ENCODE assay signal across 8 cellular contexts in genomic region chr2:67650292-67651133, GRCh38.
A peak's percentile ranks its signal among the peaks of the same experiment; 100 is the strongest.
DNase-seq lines count a peak whose midpoint lies in the region; ATAC-seq and TF ChIP-seq lines count a peak whose summit lies in the region.

No MANE protein-coding gene starts in this region.

- WGBS in esophagus muscularis mucosa, result 12% methylated on average over 8 of the region's 8 CpGs

- peaks cover 21 to 45% (median 38%) of the 10 kb centered on the region in 4 donors for H3K4me1 ChIP-seq in esophagus muscularis mucosa

- DNase-seq in Calu3, result peak; percentile 85
- DNase-seq in SHP77 (lab: John Stamatoyannopoulos, UW), result peak; percentile 84
- peak; percentile 96 for DNase-seq in esophagus muscularis mucosa (ENCODE audit: extremely low spot score)
- DNase-seq in mucosa of gallbladder (ENCODE audit: low spot score), result peak; percentile 87
- no peak for DNase-seq in NCI-H2029 (lab: John Stamatoyannopoulos, UW)
- no peak for DNase-seq in activated gamma-delta T cell (lab: John Stamatoyannopoulos, UW)

- peak; percentile 72 for TF ChIP-seq CTCF in Calu3 (IDR thresholded peaks at IDR 0.05; ENCODE audit: unreplicated experiment)
- peak; percentile 78 to 82 (median 81) for TF ChIP-seq CTCF in esophagus muscularis mucosa (IDR thresholded peaks at IDR 0.05)

- intact Hi-C loops in Calu3 (cut with micrococcal nuclease; ENCODE audit: unreplicated experiment), result loop anchor here (2.0 to 5.0 kb wide), 8 partner anchors 78 to 1223 kb away; partner anchors contain the start of gene ETAA1
- intact Hi-C loops in esophagus muscularis mucosa (cut with DNase I), result loop anchor here (5.0 to 10.0 kb wide), 4 partner anchors 192 to 1218 kb away; no protein-coding TSS in a partner anchor

- H3K9me3 Mint-ChIP-seq in Calu3 (ENCODE audit: low read depth, unreplicated experiment), result peaks cover 9% of the 10 kb centered on the region

- ATAC-seq in HG02885 (IDR thresholded peaks at IDR 0.05; ENCODE audit: poor library complexity, unreplicated experiment), result peak; percentile 76
- ATAC-seq in HG03175 (IDR thresholded peaks at IDR 0.05; ENCODE audit: unreplicated experiment), result no peak

- CTCF ChIA-PET in Calu3 (lab: Charles Lee), result interaction anchor here (0.6 to 2.3 kb wide), 17 partner anchors 10 to 1731 kb away, joined by 3 to 10 read pairs (median 4); partner anchors contain the start of gene MEIS1

- H3K9me3 ChIP-seq in esophagus muscularis mucosa, result no peaks in the 10 kb centered on the region

- H3K36me3 ChIP-seq in esophagus muscularis mucosa, result no peaks in the 10 kb centered on the region

- peaks cover 45% of the 10 kb centered on the region for H3K4me1 Mint-ChIP-seq in Calu3 (ENCODE audit: low read depth, unreplicated experiment)

- TF ChIP-seq POLR2A in esophagus muscularis mucosa (IDR thresholded peaks at IDR 0.05; ENCODE audit: low read depth), result no peak

- peak overlapping the region; percentile 75 to 81 (median 76) for H3K27ac ChIP-seq in esophagus muscularis mucosa (replicated peaks in 1 of 4)

- no peaks in the 10 kb centered on the region for H3K36me3 Mint-ChIP-seq in Calu3 (ENCODE audit: insufficient read depth, unreplicated experiment)

- H3K27me3 Mint-ChIP-seq in Calu3 (ENCODE audit: unreplicated experiment), result no peaks in the 10 kb centered on the region

- peak overlapping the region in 1 of 4 donors; percentile 0 for H3K4me3 ChIP-seq in esophagus muscularis mucosa

- peak overlapping the region; percentile 59 for H3K27ac Mint-ChIP-seq in Calu3 (ENCODE audit: unreplicated experiment)

- no peak for TF ChIP-seq EP300 in esophagus muscularis mucosa (IDR thresholded peaks at IDR 0.05)

- H3K4me3 Mint-ChIP-seq in Calu3 (ENCODE audit: low read depth, unreplicated experiment), result peak overlapping the region; percentile 6

- BruUV-seq in Calu3 (replicated peaks; lab: Mats Ljungman, UMichigan), result no TSS peak

- H3K27me3 ChIP-seq in esophagus muscularis mucosa, result no peaks in the 10 kb centered on the region

Comparison
In these comparisons a context has a peak if more than half of its experiments do, and no peak if none do; other contexts are left out.
1. DNase-seq: peak in Calu3 (single experiment), SHP77 (2 of 2), esophagus muscularis mucosa (single experiment) and mucosa of gallbladder (single experiment); none in NCI-H2029 (single experiment) and activated gamma-delta T cell (single experiment).